ENCODE assay signal across 1 cellular context in the genomic region with DNA sequence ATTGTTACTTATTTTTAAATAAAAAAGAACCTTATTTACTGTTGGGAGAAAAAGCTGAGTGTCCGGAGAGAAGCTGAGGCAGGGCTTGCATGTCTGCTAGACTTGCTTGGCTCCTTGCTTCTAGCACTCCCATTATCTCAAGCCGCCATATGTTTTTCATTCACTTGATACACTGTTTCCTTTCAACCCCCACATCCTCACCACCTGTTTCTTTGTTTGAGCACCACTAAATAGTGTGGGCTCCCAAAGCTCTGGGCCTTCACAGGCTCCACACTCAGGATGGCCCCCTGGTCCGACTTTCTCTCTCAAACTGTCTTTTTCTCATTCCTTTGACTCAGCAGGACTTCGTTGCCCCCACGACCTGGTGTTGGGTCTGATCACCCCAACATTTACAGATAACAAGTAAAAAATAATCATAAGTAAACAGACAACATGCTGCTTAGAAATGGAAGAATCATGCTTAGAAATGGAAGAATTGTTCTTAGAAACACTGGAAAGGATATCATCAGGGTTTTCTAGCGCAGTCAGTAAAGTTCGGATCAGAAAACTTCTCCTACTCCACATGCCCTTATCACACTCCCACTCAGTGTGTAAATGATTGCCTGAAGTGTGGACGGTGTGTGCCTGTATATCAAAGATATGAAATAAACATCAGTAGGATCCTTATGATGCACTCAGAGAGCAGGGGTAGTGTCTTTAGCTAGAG.
A peak's percentile ranks its signal among the peaks of the same experiment; 100 is the strongest.
TF ChIP-seq lines count a peak whose summit lies in the region.

No MANE protein-coding gene starts in this region.

TF ChIP-seq in K562, 482 proteins besides CTCF, POLR2A, EP300 and RAD21 (continued from another document and continues in another):
- TF ChIP-seq, protein P1, sequence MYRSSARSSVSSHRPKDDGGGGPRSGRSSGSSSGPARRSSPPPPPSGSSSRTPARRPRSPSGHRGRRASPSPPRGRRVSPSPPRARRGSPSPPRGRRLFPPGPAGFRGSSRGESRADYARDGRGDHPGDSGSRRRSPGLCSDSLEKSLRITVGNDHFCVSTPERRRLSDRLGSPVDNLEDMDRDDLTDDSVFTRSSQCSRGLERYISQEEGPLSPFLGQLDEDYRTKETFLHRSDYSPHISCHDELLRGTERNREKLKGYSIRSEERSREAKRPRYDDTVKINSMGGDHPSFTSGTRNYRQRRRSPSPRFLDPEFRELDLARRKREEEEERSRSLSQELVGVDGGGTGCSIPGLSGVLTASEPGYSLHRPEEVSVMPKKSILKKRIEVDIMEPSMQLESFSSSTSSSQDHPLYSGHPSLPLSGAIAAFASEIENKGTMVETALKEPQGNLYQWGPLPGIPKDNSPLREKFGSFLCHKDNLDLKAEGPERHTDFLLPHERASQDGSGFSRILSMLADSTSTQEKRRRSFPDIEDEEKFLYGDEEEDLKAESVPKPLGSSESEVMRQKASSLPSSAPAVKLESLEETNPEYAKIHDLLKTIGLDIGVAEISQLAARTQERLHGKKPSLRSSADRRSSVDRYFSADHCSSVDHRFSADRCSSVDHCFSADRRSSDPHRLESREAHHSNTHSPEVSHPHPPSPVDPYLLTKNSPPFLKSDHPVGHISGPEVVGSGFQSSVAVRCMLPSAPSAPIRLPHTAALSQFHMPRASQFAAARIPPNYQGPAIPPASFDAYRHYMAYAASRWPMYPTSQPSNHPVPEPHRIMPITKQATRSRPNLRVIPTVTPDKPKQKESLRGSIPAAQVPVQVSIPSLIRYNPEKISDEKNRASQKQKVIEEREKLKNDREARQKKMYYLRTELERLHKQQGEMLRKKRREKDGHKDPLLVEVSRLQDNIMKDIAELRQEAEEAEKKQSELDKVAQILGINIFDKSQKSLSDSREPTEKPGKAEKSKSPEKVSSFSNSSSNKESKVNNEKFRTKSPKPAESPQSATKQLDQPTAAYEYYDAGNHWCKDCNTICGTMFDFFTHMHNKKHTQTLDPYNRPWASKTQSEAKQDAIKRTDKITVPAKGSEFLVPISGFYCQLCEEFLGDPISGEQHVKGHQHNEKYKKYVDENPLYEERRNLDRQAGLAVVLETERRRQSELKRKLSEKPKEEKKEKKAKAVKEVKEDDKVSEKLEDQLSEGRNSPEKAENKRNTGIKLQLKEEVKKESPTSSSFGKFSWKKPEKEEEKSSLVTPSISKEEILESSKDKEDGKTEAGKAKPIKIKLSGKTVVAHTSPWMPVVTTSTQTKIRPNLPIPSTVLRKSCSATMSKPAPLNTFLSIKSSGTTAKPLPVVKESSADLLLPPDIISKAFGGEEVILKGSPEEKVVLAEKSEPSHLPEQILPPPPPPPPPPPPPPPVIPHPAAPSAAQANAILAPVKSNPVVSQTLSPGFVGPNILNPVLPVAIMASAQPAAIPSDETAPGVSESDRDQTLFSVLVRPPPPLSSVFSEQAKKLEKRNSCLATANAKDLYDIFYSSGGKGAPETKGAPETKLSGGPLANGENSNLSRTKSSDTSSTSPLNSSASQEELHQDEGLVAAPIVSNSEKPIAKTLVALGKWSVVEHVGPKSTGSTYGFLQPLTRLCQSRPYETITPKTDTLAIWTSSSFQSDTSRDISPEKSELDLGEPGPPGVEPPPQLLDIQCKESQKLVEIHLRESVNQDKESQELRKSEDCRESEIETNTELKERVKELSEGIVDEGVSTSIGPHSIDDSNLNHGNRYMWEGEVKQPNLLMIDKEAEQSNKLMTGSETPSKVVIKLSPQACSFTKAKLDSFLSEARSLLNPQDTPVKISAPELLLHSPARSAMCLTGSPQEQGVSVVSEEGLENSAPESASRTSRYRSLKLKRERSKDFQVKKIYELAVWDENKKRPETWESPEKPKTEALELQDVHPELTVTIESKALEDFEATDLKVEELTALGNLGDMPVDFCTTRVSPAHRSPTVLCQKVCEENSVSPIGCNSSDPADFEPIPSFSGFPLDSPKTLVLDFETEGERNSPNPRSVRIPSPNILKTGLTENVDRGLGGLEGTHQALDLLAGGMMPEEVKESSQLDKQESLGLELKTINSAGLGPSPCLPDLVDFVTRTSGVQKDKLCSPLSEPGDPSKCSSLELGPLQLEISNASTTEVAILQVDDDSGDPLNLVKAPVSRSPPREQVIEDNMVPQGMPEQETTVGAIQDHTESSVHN (IDR thresholded peaks at IDR 0.05; ENCODE audit: borderline replicate concordance in 1 of 2, low read depth in 1 of 2), result no peak
- TF ChIP-seq SMC3 (conservative IDR thresholded peaks at IDR 0.05; ENCODE audit: insufficient read depth, low read depth, low read length), result no peak
- no peak for TF ChIP-seq NR0B1 (IDR thresholded peaks at IDR 0.05; ENCODE audit: partially characterized antibody)
- TF ChIP-seq, protein P2, sequence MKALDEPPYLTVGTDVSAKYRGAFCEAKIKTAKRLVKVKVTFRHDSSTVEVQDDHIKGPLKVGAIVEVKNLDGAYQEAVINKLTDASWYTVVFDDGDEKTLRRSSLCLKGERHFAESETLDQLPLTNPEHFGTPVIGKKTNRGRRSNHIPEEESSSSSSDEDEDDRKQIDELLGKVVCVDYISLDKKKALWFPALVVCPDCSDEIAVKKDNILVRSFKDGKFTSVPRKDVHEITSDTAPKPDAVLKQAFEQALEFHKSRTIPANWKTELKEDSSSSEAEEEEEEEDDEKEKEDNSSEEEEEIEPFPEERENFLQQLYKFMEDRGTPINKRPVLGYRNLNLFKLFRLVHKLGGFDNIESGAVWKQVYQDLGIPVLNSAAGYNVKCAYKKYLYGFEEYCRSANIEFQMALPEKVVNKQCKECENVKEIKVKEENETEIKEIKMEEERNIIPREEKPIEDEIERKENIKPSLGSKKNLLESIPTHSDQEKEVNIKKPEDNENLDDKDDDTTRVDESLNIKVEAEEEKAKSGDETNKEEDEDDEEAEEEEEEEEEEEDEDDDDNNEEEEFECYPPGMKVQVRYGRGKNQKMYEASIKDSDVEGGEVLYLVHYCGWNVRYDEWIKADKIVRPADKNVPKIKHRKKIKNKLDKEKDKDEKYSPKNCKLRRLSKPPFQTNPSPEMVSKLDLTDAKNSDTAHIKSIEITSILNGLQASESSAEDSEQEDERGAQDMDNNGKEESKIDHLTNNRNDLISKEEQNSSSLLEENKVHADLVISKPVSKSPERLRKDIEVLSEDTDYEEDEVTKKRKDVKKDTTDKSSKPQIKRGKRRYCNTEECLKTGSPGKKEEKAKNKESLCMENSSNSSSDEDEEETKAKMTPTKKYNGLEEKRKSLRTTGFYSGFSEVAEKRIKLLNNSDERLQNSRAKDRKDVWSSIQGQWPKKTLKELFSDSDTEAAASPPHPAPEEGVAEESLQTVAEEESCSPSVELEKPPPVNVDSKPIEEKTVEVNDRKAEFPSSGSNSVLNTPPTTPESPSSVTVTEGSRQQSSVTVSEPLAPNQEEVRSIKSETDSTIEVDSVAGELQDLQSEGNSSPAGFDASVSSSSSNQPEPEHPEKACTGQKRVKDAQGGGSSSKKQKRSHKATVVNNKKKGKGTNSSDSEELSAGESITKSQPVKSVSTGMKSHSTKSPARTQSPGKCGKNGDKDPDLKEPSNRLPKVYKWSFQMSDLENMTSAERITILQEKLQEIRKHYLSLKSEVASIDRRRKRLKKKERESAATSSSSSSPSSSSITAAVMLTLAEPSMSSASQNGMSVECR (CRISPR knock-in tag; IDR thresholded peaks at IDR 0.05), result no peak
- TF ChIP-seq NR4A1 (CRISPR knock-in tag; IDR thresholded peaks at IDR 0.05), result no peak
- TF ChIP-seq NR4A1 (tag; IDR thresholded peaks at IDR 0.05), result peak; percentile 52; the same call in 1 of the 2 replicates
- TF ChIP-seq ZNF217 (CRISPR knock-in tag; IDR thresholded peaks at IDR 0.05), result no peak
- TF ChIP-seq FOSL1 (tag; conservative IDR thresholded peaks at IDR 0.05), result no peak
- 0 out of 2 replicates have a peak, but pooled peaks have one; percentile 16 for TF ChIP-seq SMAD4 (CRISPR knock-in tag; conservative IDR thresholded peaks at IDR 0.05)
- no peak; the same call in none of the 2 replicates for TF ChIP-seq SOX6 (IDR thresholded peaks at IDR 0.05)
- TF ChIP-seq ZNF77 (CRISPR knock-in tag; IDR thresholded peaks at IDR 0.05), result no peak
- peak; percentile 68; the same call in 1 of the 2 replicates for TF ChIP-seq ZNF445 (CRISPR knock-in tag; IDR thresholded peaks at IDR 0.05; ENCODE audit: low read depth)
- 0 out of 2 replicates have a peak, but pooled peaks have one; percentile 16 for TF ChIP-seq ZBTB2 (IDR thresholded peaks at IDR 0.05)
- TF ChIP-seq HDGF (IDR thresholded peaks at IDR 0.05), result no peak
- TF ChIP-seq STAG1 (CRISPR knock-in tag; IDR thresholded peaks at IDR 0.05; ENCODE audit: borderline replicate concordance), result no peak
- TF ChIP-seq, protein P3, sequence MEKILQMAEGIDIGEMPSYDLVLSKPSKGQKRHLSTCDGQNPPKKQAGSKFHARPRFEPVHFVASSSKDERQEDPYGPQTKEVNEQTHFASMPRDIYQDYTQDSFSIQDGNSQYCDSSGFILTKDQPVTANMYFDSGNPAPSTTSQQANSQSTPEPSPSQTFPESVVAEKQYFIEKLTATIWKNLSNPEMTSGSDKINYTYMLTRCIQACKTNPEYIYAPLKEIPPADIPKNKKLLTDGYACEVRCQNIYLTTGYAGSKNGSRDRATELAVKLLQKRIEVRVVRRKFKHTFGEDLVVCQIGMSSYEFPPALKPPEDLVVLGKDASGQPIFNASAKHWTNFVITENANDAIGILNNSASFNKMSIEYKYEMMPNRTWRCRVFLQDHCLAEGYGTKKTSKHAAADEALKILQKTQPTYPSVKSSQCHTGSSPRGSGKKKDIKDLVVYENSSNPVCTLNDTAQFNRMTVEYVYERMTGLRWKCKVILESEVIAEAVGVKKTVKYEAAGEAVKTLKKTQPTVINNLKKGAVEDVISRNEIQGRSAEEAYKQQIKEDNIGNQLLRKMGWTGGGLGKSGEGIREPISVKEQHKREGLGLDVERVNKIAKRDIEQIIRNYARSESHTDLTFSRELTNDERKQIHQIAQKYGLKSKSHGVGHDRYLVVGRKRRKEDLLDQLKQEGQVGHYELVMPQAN (IDR thresholded peaks at IDR 0.05; ENCODE audit: borderline replicate concordance), result no peak
- TF ChIP-seq JUNB (CRISPR knock-in tag; conservative IDR thresholded peaks at IDR 0.05), result no peak
- peak; percentile 89 for TF ChIP-seq TCF3 (CRISPR knock-in tag; IDR thresholded peaks at IDR 0.05)
- TF ChIP-seq CXXC5 (CRISPR knock-in tag; IDR thresholded peaks at IDR 0.05), result peak; percentile 50
- TF ChIP-seq, protein P4, sequence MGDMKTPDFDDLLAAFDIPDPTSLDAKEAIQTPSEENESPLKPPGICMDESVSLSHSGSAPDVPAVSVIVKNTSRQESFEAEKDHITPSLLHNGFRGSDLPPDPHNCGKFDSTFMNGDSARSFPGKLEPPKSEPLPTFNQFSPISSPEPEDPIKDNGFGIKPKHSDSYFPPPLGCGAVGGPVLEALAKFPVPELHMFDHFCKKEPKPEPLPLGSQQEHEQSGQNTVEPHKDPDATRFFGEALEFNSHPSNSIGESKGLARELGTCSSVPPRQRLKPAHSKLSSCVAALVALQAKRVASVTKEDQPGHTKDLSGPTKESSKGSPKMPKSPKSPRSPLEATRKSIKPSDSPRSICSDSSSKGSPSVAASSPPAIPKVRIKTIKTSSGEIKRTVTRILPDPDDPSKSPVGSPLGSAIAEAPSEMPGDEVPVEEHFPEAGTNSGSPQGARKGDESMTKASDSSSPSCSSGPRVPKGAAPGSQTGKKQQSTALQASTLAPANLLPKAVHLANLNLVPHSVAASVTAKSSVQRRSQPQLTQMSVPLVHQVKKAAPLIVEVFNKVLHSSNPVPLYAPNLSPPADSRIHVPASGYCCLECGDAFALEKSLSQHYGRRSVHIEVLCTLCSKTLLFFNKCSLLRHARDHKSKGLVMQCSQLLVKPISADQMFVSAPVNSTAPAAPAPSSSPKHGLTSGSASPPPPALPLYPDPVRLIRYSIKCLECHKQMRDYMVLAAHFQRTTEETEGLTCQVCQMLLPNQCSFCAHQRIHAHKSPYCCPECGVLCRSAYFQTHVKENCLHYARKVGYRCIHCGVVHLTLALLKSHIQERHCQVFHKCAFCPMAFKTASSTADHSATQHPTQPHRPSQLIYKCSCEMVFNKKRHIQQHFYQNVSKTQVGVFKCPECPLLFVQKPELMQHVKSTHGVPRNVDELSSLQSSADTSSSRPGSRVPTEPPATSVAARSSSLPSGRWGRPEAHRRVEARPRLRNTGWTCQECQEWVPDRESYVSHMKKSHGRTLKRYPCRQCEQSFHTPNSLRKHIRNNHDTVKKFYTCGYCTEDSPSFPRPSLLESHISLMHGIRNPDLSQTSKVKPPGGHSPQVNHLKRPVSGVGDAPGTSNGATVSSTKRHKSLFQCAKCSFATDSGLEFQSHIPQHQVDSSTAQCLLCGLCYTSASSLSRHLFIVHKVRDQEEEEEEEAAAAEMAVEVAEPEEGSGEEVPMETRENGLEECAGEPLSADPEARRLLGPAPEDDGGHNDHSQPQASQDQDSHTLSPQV (IDR thresholded peaks at IDR 0.05), result no peak
- peak; percentile 86 for TF ChIP-seq MYNN (IDR thresholded peaks at IDR 0.05)
- no peak for TF ChIP-seq MYNN (CRISPR knock-in tag; IDR thresholded peaks at IDR 0.05)
- TF ChIP-seq, protein P5, sequence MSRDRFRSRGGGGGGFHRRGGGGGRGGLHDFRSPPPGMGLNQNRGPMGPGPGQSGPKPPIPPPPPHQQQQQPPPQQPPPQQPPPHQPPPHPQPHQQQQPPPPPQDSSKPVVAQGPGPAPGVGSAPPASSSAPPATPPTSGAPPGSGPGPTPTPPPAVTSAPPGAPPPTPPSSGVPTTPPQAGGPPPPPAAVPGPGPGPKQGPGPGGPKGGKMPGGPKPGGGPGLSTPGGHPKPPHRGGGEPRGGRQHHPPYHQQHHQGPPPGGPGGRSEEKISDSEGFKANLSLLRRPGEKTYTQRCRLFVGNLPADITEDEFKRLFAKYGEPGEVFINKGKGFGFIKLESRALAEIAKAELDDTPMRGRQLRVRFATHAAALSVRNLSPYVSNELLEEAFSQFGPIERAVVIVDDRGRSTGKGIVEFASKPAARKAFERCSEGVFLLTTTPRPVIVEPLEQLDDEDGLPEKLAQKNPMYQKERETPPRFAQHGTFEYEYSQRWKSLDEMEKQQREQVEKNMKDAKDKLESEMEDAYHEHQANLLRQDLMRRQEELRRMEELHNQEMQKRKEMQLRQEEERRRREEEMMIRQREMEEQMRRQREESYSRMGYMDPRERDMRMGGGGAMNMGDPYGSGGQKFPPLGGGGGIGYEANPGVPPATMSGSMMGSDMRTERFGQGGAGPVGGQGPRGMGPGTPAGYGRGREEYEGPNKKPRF (IDR thresholded peaks at IDR 0.05; ENCODE audit: low read depth, low read length), result no peak
- TF ChIP-seq ZNF584 (CRISPR knock-in tag; IDR thresholded peaks at IDR 0.05; ENCODE audit: low read depth), result no peak
- peak; percentile 14; the same call in 1 of the 2 replicates for TF ChIP-seq MTA1 (IDR thresholded peaks at IDR 0.05; ENCODE audit: borderline replicate concordance)
- no peak for TF ChIP-seq POLR3A (IDR thresholded peaks at IDR 0.05; ENCODE audit: borderline replicate concordance, extremely low read depth, insufficient read depth, insufficient read length)
- TF ChIP-seq HDAC2 (IDR thresholded peaks at IDR 0.05), result no peak
